ENCODE assay signal across 9 cellular contexts in genomic region chr3:46372492-46373359, GRCh38. TPM values are rescaled to one million over a fixed set of nuclear protein-coding genes. Genes with fewer than 3 reads are reported as not detected.
A peak's percentile ranks its signal among the peaks of the same experiment; 100 is the strongest.
DNase-seq lines count a peak whose midpoint lies in the region; ATAC-seq, FAIRE-seq and TF ChIP-seq lines count a peak whose summit lies in the region.
"Had no signal": no experiment of that assay in that cellular context is flagged by ENCODE, and none has a peak within 500 bp of the region (broad histone marks: within the 10 kb centered on the region; RNA-seq: fewer than 3 reads in every experiment).

No MANE protein-coding gene starts in this region.

- no peak overlapping the region for H3K27ac ChIP-seq in A673 (ENCODE audit: low read depth, low read length, poor library complexity, severe bottlenecking)

- CTCF ChIA-PET in A673 (lab: Charles Lee): interaction anchor here (0.6 to 0.7 kb wide), 2 partner anchors 9 to 164 kb away, joined by 3 read pairs; no protein-coding TSS in a partner anchor

- no TSS peak for BruUV-seq in A673 (replicated peaks; lab: Mats Ljungman, UMichigan)

- DNase-seq in A673 (ENCODE audit: low spot score) (no peak), GM12865 (ENCODE audit: low read depth) (peak; percentile 57), RPMI7951 (ENCODE audit: low read depth) (peak; percentile 51), fibroblast of pulmonary artery (ENCODE audit: low read depth) (peak; percentile 27), urothelium cell line (ENCODE audit: low spot score) (peak; percentile 47), NCI-H187 (lab: John Stamatoyannopoulos, UW) (no peak)
- no peak for DNase-seq in activated naive CD4-positive, alpha-beta T cell treated with anti-CD3 and anti-CD28 coated beads, Interleukin-2, amount 50 U/mL, for 72 hours (ENCODE audit: low spot score in 2 of 2)

- POLR2A ChIA-PET in A673 (lab: Charles Lee; ENCODE audit: low non-redundant PET): no interaction called here

- H3K36me3 ChIP-seq in A673 (ENCODE audit: insufficient read depth, low read length, poor library complexity, severe bottlenecking): no peaks in the 10 kb centered on the region

- ATAC-seq in HG03565 (IDR thresholded peaks at IDR 0.05; ENCODE audit: unreplicated experiment): no peak
- ATAC-seq in activated naive CD4-positive, alpha-beta T cell treated with anti-CD3 and anti-CD28 coated beads, Interleukin-2, amount 50 U/mL, for 72 hours: no peak

- TF ChIP-seq CTCF in A673 (conservative IDR thresholded peaks at IDR 0.05; ENCODE audit: low read depth, low read length): peak; percentile 37
- TF ChIP-seq CTCF in GM12865 (IDR thresholded peaks at IDR 0.05; ENCODE audit: insufficient read depth, low read depth, low read length, missing control alignments): peak; percentile 71
- peak; percentile 51 for TF ChIP-seq CTCF in fibroblast of pulmonary artery (IDR thresholded peaks at IDR 0.05; ENCODE audit: low read length, missing control alignments)

- H3K4me1 ChIP-seq in A673 (ENCODE audit: insufficient read depth, low read length, poor library complexity, severe bottlenecking): no peaks in the 10 kb centered on the region

- no peaks in the 10 kb centered on the region for H3K9me3 ChIP-seq in A673 (ENCODE audit: low read depth, low read length, poor library complexity, severe bottlenecking)

- H3K27ac Mint-ChIP-seq in activated naive CD4-positive, alpha-beta T cell treated with anti-CD3 and anti-CD28 coated beads, Interleukin-2, amount 50 U/mL, for 72 hours: no peak overlapping the region

- H3K9me3 Mint-ChIP-seq in activated naive CD4-positive, alpha-beta T cell treated with anti-CD3 and anti-CD28 coated beads, Interleukin-2, amount 50 U/mL, for 72 hours: no peaks in the 10 kb centered on the region

- H3K36me3 Mint-ChIP-seq in activated naive CD4-positive, alpha-beta T cell treated with anti-CD3 and anti-CD28 coated beads, Interleukin-2, amount 50 U/mL, for 72 hours: no peaks in the 10 kb centered on the region

- FAIRE-seq in urothelium cell line (lab: Jason Lieb, UNC): no peak

- peaks cover 30% of the 10 kb centered on the region for H3K27me3 ChIP-seq in A673 (replicated peaks; ENCODE audit: insufficient read depth, low read depth, low read length, poor library complexity)

- H3K4me3 ChIP-seq in A673 (ENCODE audit: low read depth, low read length, poor library complexity, severe bottlenecking): no peak overlapping the region
- H3K4me3 ChIP-seq in GM12865 (ENCODE audit: low read depth, low read length): no peak overlapping the region
- H3K4me3 ChIP-seq in fibroblast of pulmonary artery (replicated peaks; ENCODE audit: low read depth, low read length): no peak overlapping the region

- intact Hi-C loops in A673 (cut with micrococcal nuclease; ENCODE audit: unreplicated experiment): loop anchor here (10.0 kb wide), 1 partner anchor 158 kb away; no protein-coding TSS in a partner anchor

RNA-seq across cellular contexts. Expression of gene CCR5, which starts 2.0 kb away (rescaled TPM):
- total RNA-seq in A673 (2021): not detected in 2 replicates
- total RNA-seq in RPMI7951 (2014; rRNA removed; shearing (Covaris generic)): not detected in 2 replicates
- total RNA-seq in activated naive CD4-positive, alpha-beta T cell treated with anti-CD3 and anti-CD28 coated beads, Interleukin-2, amount 50 U/mL, for 72 hours: under 1 TPM in 1 of 2 donors, not detected in 1; 0.25 TPM
- total RNA-seq: dermis microvascular lymphatic vessel endothelial cell had no signal

RNA-seq across cellular contexts. Expression of gene CCR2, which starts 18.8 kb away (rescaled TPM):
- not detected in 2 replicates for total RNA-seq in A673 (2021)
- total RNA-seq in RPMI7951 (2014; rRNA removed; shearing (Covaris generic)): not detected in 2 replicates
- total RNA-seq in activated naive CD4-positive, alpha-beta T cell treated with anti-CD3 and anti-CD28 coated beads, Interleukin-2, amount 50 U/mL, for 72 hours: under 1 TPM in 1 of 2 donors, not detected in 1; 0.19 TPM
- total RNA-seq: dermis microvascular lymphatic vessel endothelial cell had no signal

RNA-seq across cellular contexts. Expression of gene CCRL2, which starts 34.3 kb away (rescaled TPM):
- total RNA-seq in A673 (2021): not detected in 2 replicates
- total RNA-seq in RPMI7951 (2014; rRNA removed; shearing (Covaris generic)): 2.8 and 6.1 TPM in 2 replicates
- total RNA-seq in activated naive CD4-positive, alpha-beta T cell treated with anti-CD3 and anti-CD28 coated beads, Interleukin-2, amount 50 U/mL, for 72 hours: 1 to 10 TPM in 1 of 2 donors, under 1 TPM in 1; 0.72 to 1.4 TPM

Comparison
In these comparisons a context has a peak if more than half of its experiments do, and no peak if none do; other contexts are left out.
1. DNase-seq: peak in GM12865 (single experiment), RPMI7951 (single experiment), fibroblast of pulmonary artery (single experiment) and urothelium cell line (single experiment); none in A673 (single experiment), NCI-H187 (0 of 2) and activated naive CD4-positive, alpha-beta T cell treated with anti-CD3 and anti-CD28 coated beads, Interleukin-2, amount 50 U/mL, for 72 hours (0 of 2).
2. Peak in every context shown above with its lines, with median percentiles within 50 percentile points of each other: CTCF ChIP-seq.